Comparison of ENCODE assay signal across 23 cellular contexts in the genomic region with DNA sequence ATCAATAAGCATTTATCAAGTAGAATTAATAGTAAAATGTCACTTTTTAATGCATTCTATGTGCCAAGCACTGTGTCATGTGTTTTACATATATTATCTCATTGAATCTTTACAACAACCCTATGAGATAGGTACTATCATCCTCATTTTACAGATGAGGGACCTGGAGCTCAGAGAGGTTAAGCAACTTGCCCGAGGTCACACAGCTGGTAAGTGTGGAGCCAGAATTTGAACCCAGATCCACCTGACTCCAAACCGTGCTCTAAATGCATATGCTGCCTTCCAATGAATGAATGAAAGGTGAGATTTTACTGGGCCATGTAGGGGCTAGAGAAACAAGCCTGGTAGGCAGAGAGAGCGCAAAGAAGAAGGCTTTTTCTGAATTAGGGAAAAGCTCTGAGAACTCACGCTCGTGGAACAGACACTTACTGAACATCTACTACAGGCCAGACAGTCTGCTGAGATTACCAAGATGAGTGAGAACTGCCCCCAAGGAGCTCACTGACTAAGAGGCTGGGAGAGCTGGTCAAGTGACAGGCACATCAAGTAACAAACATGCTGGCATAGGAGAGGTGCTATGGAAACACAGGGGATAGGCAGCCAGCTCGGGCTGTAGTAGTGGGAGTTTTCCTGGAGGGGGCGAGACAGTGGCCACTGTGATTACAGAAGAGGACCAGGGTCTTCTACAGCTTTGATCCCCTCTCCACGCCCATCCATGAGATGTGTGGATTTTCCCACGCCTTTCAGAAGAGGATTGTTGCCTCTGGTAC. TPM values are rescaled to one million over a fixed set of nuclear protein-coding genes. Genes with fewer than 3 reads are reported as not detected.
DNase-seq lines count a peak whose midpoint lies in the region; ATAC-seq and TF ChIP-seq lines count a peak whose summit lies in the region.
"Had no signal": no experiment of that assay in that cellular context is flagged by ENCODE, and none has a peak within 500 bp of the region (broad histone marks: within the 10 kb centered on the region; RNA-seq: fewer than 3 reads in every experiment).

No MANE protein-coding gene starts in this region.

- 80% methylated on average over 9 of the region's 9 CpGs for WGBS in SK-N-SH (ENCODE audit: low lambda C conversion rate)

- CTCF ChIA-PET in SK-N-SH (lab: Yijun Ruan, JAX): interaction anchor here (0.5 to 8.9 kb wide), 12 partner anchors 9 to 1087 kb away, joined by 3 to 48 read pairs (median 4); a partner anchor contains a TSS

- TF ChIP-seq RAD21 in SK-N-SH (IDR thresholded peaks at IDR 0.05; ENCODE audit: low read length): no peak

- H3K27me3 ChIP-seq in SK-N-SH (ENCODE audit: insufficient read depth): no peaks in the 10 kb centered on the region

- H3K4me3 ChIP-seq in SK-N-SH (ENCODE audit: low read depth in 2 of 2, low read length in 1 of 2): no peak overlapping the region
- H3K4me3 ChIP-seq in fibroblast of villous mesenchyme (ENCODE audit: low read depth, low read length): no peak overlapping the region
- H3K4me3 ChIP-seq: A549, hepatocyte had no signal

- no peak overlapping the region for H3K4me2 ChIP-seq in SK-N-SH
- H3K4me2 ChIP-seq: A549, hepatocyte had no signal

- no peaks in the 10 kb centered on the region for H3K9me3 ChIP-seq in SK-N-SH
- H3K9me3 ChIP-seq: A549 had no signal

- H3K36me3 Mint-ChIP-seq in activated T-helper 17 cell treated with anti-CD3 and anti-CD28 coated beads, Interleukin-2, amount 50 U/mL, for 72 hours (ENCODE audit: low read depth): no peaks in the 10 kb centered on the region
- H3K36me3 Mint-ChIP-seq: activated CD4-positive, alpha-beta memory T cell treated with anti-CD3 and anti-CD28 coated beads for 36 hours had no signal

- no peak overlapping the region for H3K4me3 Mint-ChIP-seq in activated T-helper 17 cell treated with anti-CD3 and anti-CD28 coated beads, Interleukin-2, amount 50 U/mL, for 72 hours
- H3K4me3 Mint-ChIP-seq: activated CD4-positive, alpha-beta memory T cell treated with anti-CD3 and anti-CD28 coated beads for 36 hours; T-helper 1 cell treated with Interleukin-12 subunit alpha and Interleukin-12 subunit beta and Interleukin-4 antibody, amounts not matched to agents 30 μg/mL and 1 μg/mL, for 36 hours had no signal

- no peaks in the 10 kb centered on the region for H3K9me3 Mint-ChIP-seq in activated T-helper 17 cell treated with anti-CD3 and anti-CD28 coated beads, Interleukin-2, amount 50 U/mL, for 72 hours
- H3K9me3 Mint-ChIP-seq: activated CD4-positive, alpha-beta memory T cell treated with anti-CD3 and anti-CD28 coated beads for 36 hours; T-helper 1 cell treated with Interleukin-12 subunit alpha and Interleukin-12 subunit beta and Interleukin-4 antibody, amounts not matched to agents 30 μg/mL and 1 μg/mL, for 36 hours had no signal

- H4K20me1 ChIP-seq in SK-N-SH (ENCODE audit: insufficient read depth): no peaks in the 10 kb centered on the region

- TF ChIP-seq EP300 in SK-N-SH (IDR thresholded peaks at IDR 0.05; ENCODE audit: borderline replicate concordance in 1 of 2, low read depth in 1 of 2, low read length in 1 of 2): no peak

- TF ChIP-seq CTCF in SK-N-SH (IDR thresholded peaks at IDR 0.05) (peak; percentile 13; the same call in 1 of the 2 replicates), fibroblast of villous mesenchyme (IDR thresholded peaks at IDR 0.05; ENCODE audit: insufficient read depth, low read depth, low read length) (peak; percentile 9)

- no peak for DNase-seq in SK-N-SH
- DNase-seq in NAMALWA (ENCODE audit: low spot score): peak; percentile 35
- no peak for DNase-seq in fibroblast of villous mesenchyme (ENCODE audit: low read depth)
- no peak for DNase-seq in NCI-H1417 (lab: John Stamatoyannopoulos, UW)
- no peak for DNase-seq in SKM-1 (lab: John Stamatoyannopoulos, UW; ENCODE audit: unreplicated experiment)
- no peak for DNase-seq in COLO829 (ENCODE audit: low spot score)
- DNase-seq: activated CD4-positive, alpha-beta memory T cell treated with anti-CD3 and anti-CD28 coated beads for 36 hours; activated naive CD4-positive, alpha-beta T cell treated with Interleukin-2 at 50 U/mL for 16 hours; DMS79; effector memory CD4-positive, alpha-beta T cell; NCI-H1694 treated with DMSO at 0.1 percent for 48 hours; NCI-H226; retina had no signal

- no peak for ATAC-seq in SK-N-SH treated with all-trans-retinoic acid at 6 μM for 48 hours
- no peak for ATAC-seq in activated T-helper 17 cell treated with anti-CD3 and anti-CD28 coated beads, Interleukin-2, amount 50 U/mL, for 72 hours (replicated peaks)

- peaks cover 7% of the 10 kb centered on the region for H3K27me3 Mint-ChIP-seq in activated T-helper 17 cell treated with anti-CD3 and anti-CD28 coated beads, Interleukin-2, amount 50 U/mL, for 72 hours

- POLR2A ChIA-PET in SK-N-SH (lab: Yijun Ruan, JAX): interaction anchor here (1.2 kb wide), 1 partner anchor 53 kb away, joined by 3 read pairs; no protein-coding TSS in a partner anchor

- no peaks in the 10 kb centered on the region for H3F3A ChIP-seq in SK-N-SH (replicated peaks; ENCODE audit: insufficient read depth)

- H3K79me2 ChIP-seq in SK-N-SH (ENCODE audit: insufficient read depth): no peaks in the 10 kb centered on the region
- H3K79me2 ChIP-seq: hepatocyte had no signal

- H3K27ac ChIP-seq in SK-N-SH (ENCODE audit: low read depth in 2 of 2, low read length in 1 of 2): no peak overlapping the region
- H3K27ac ChIP-seq: A549, C4-2B, hepatocyte, VCaP had no signal

- H3K9ac ChIP-seq in SK-N-SH: no peak overlapping the region

- H3K27ac Mint-ChIP-seq in activated T-helper 17 cell treated with anti-CD3 and anti-CD28 coated beads, Interleukin-2, amount 50 U/mL, for 72 hours: no peak overlapping the region
- H3K27ac Mint-ChIP-seq: activated CD4-positive, alpha-beta memory T cell treated with anti-CD3 and anti-CD28 coated beads for 36 hours; T-helper 1 cell treated with Interleukin-12 subunit alpha and Interleukin-12 subunit beta and Interleukin-4 antibody, amounts not matched to agents 30 μg/mL and 1 μg/mL, for 36 hours had no signal

- H3K9me2 ChIP-seq in SK-N-SH: no peaks in the 10 kb centered on the region

- peaks cover 0 to 9% of the 10 kb centered on the region in 2 experiments; a peak in 1 of 4 replicates for H3K4me1 ChIP-seq in SK-N-SH (ENCODE audit: control insufficient read depth in 1 of 2, insufficient read depth in 2 of 2, low read depth in 1 of 2, low read length in 1 of 2)

- no peaks in the 10 kb centered on the region for H3K36me3 ChIP-seq in SK-N-SH (replicated peaks in 1 of 2; ENCODE audit: control insufficient read depth in 1 of 2, insufficient read depth in 2 of 2, low read length in 1 of 2)

- H3K4me1 Mint-ChIP-seq in activated T-helper 17 cell treated with anti-CD3 and anti-CD28 coated beads, Interleukin-2, amount 50 U/mL, for 72 hours: no peaks in the 10 kb centered on the region

- H2AFZ ChIP-seq in SK-N-SH (ENCODE audit: low read depth): no peak overlapping the region
- H2AFZ ChIP-seq: hepatocyte had no signal

TF ChIP-seq in SK-N-SH, 30 proteins besides CTCF, POLR2A, EP300 and RAD21 (continues in another document):
- TF ChIP-seq TAF1 (IDR thresholded peaks at IDR 0.05; ENCODE audit: borderline replicate concordance, low read depth, low read length): no peak
- TF ChIP-seq FOXJ3 (CRISPR knock-in tag; IDR thresholded peaks at IDR 0.05): no peak

TF ChIP-seq in SK-N-SH treated with all-trans-retinoic acid at 6 μM for 48 hours, 23 proteins besides CTCF, POLR2A, EP300 and RAD21:
- TF ChIP-seq, protein P1, sequence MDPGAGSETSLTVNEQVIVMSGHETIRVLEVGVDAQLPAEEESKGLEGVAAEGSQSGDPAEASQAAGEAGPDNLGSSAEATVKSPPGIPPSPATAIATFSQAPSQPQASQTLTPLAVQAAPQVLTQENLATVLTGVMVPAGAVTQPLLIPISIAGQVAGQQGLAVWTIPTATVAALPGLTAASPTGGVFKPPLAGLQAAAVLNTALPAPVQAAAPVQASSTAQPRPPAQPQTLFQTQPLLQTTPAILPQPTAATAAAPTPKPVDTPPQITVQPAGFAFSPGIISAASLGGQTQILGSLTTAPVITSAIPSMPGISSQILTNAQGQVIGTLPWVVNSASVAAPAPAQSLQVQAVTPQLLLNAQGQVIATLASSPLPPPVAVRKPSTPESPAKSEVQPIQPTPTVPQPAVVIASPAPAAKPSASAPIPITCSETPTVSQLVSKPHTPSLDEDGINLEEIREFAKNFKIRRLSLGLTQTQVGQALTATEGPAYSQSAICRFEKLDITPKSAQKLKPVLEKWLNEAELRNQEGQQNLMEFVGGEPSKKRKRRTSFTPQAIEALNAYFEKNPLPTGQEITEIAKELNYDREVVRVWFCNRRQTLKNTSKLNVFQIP (CRISPR knock-in tag; IDR thresholded peaks at IDR 0.05; ENCODE audit: borderline replicate concordance, low read depth): no peak

RNA-seq across cellular contexts. Expression of a gene that starts 4.4 kb away (rescaled TPM):
- polyA plus RNA-seq in SK-N-SH (2012; rRNA removed): 0.50 and 0.72 TPM in 2 replicates
- 0.27 and 0.38 TPM in 2 replicates for polyA plus RNA-seq in SK-N-SH (2012; cell fraction: cytosol; rRNA removed)
- 2.5 and 3.0 TPM in 2 replicates for polyA plus RNA-seq in SK-N-SH (2012; cell fraction: nucleus; rRNA removed)
- total RNA-seq in fibroblast of villous mesenchyme: under 0.01 and 0.86 TPM in 2 replicates
- not detected for total RNA-seq in activated T-helper 17 cell treated with anti-CD3 and anti-CD28 coated beads, Interleukin-2, amount 50 U/mL, for 72 hours
- total RNA-seq: activated CD4-positive, alpha-beta memory T cell treated with anti-CD3 and anti-CD28 coated beads for 36 hours; hepatocyte; HT1080 had no signal

RNA-seq across cellular contexts. Expression of a gene that starts 15.3 kb away (rescaled TPM):
- 13.7 and 13.8 TPM in 2 replicates for polyA plus RNA-seq in SK-N-SH (2012; rRNA removed)
- polyA plus RNA-seq in SK-N-SH (2012; cell fraction: cytosol; rRNA removed): 4.3 and 8.4 TPM in 2 replicates
- 18.5 and 18.6 TPM in 2 replicates for polyA plus RNA-seq in SK-N-SH (2012; cell fraction: nucleus; rRNA removed)
- total RNA-seq in fibroblast of villous mesenchyme: 16.4 and 17.7 TPM in 2 replicates
- 10 to 100 TPM in 1 of 2 donors, 1 to 10 TPM in 1; 9.7 to 10.3 TPM for total RNA-seq in activated T-helper 17 cell treated with anti-CD3 and anti-CD28 coated beads, Interleukin-2, amount 50 U/mL, for 72 hours

RNA-seq across cellular contexts. Expression of a gene that starts 31.9 kb away (rescaled TPM):
- 21.8 and 36.1 TPM in 2 replicates for polyA plus RNA-seq in SK-N-SH (2012; rRNA removed)
- 10.6 and 14.6 TPM in 2 replicates for polyA plus RNA-seq in SK-N-SH (2012; cell fraction: cytosol; rRNA removed)
- polyA plus RNA-seq in SK-N-SH (2012; cell fraction: nucleus; rRNA removed): 113 and 143 TPM in 2 replicates
- total RNA-seq in fibroblast of villous mesenchyme: 18.6 and 20.3 TPM in 2 replicates
- 10 to 100 TPM; 41.6 to 47.5 TPM for total RNA-seq in activated T-helper 17 cell treated with anti-CD3 and anti-CD28 coated beads, Interleukin-2, amount 50 U/mL, for 72 hours

RNA-seq across cellular contexts. Expression of a gene that starts 32.0 kb away (rescaled TPM):
- not detected in 2 replicates for polyA plus RNA-seq in SK-N-SH (2012; rRNA removed)
- polyA plus RNA-seq in SK-N-SH (2012; cell fraction: cytosol; rRNA removed): not detected in 2 replicates
- polyA plus RNA-seq in SK-N-SH (2012; cell fraction: nucleus; rRNA removed): 0.05 and 0.17 TPM in 2 replicates
- total RNA-seq in fibroblast of villous mesenchyme: not detected in 2 replicates
- under 1 TPM in 1 of 2 donors, not detected in 1; 0.19 TPM for total RNA-seq in activated T-helper 17 cell treated with anti-CD3 and anti-CD28 coated beads, Interleukin-2, amount 50 U/mL, for 72 hours
- total RNA-seq: fibroblast of lung, HT1080, temporal lobe had no signal
- polyA plus RNA-seq: fibroblast of lung had no signal

RNA-seq across cellular contexts. Expression of a gene that starts 46.1 kb away (rescaled TPM):
- 7.6 and 8.6 TPM in 2 replicates for polyA plus RNA-seq in SK-N-SH (2012; rRNA removed)
- polyA plus RNA-seq in SK-N-SH (2012; cell fraction: cytosol; rRNA removed): 3.5 and 5.3 TPM in 2 replicates
- polyA plus RNA-seq in SK-N-SH (2012; cell fraction: nucleus; rRNA removed): 27.1 and 27.9 TPM in 2 replicates
- 4.5 and 5.6 TPM in 2 replicates for total RNA-seq in fibroblast of villous mesenchyme
- 10 to 100 TPM; 16.5 to 26.4 TPM for total RNA-seq in activated T-helper 17 cell treated with anti-CD3 and anti-CD28 coated beads, Interleukin-2, amount 50 U/mL, for 72 hours
